In genomic region chr6:133169901-133170300, GRCh38 we compare ENCODE assay signal across 22 cellular contexts.
"Had no signal": no experiment of that assay in that cellular context is flagged by ENCODE, and none has a peak within 500 bp of the region (broad histone marks: within the 10 kb centered on the region; RNA-seq: fewer than 3 reads in every experiment).

No MANE protein-coding gene starts in this region.

- H3K9me3 Mint-ChIP-seq: nephron progenitor cell had no signal

- H3K27ac Mint-ChIP-seq: endodermal cell; naive thymus-derived CD4-positive, alpha-beta T cell; nephron progenitor cell; stimulated activated memory B cell treated with anti-CD40 and anti-IgM and Interleukin-4, amounts not matched to agents 10 μg/mL and 1 μg/mL and 100 μg/mL, for 72 hours; stimulated activated naive CD8-positive, alpha-beta T cell treated with anti-CD3 and anti-CD28 coated beads, Interleukin-15, Interleukin-2, amounts not matched to agents 100 ng/mL and 50 ng/mL, for 24 hours had no signal

- ATAC-seq: foreskin keratinocyte; heart left ventricle; naive thymus-derived CD4-positive, alpha-beta T cell; right lobe of liver; stimulated activated memory B cell treated with anti-CD40 and anti-IgM and Interleukin-4, amounts not matched to agents 10 μg/mL and 1 μg/mL and 100 μg/mL, for 72 hours had no signal

- H3K4me1 ChIP-seq: foreskin keratinocyte, heart left ventricle, psoas muscle, right lobe of liver, spleen, tibial artery, upper lobe of left lung, uterus had no signal

- H3K27ac ChIP-seq: foreskin keratinocyte, heart left ventricle, neutrophil, psoas muscle, right lobe of liver, spleen, tibial artery, upper lobe of left lung, uterus had no signal

- H3K4me3 Mint-ChIP-seq: endodermal cell; naive thymus-derived CD4-positive, alpha-beta T cell; nephron progenitor cell; stimulated activated memory B cell treated with anti-CD40 and anti-IgM and Interleukin-4, amounts not matched to agents 10 μg/mL and 1 μg/mL and 100 μg/mL, for 72 hours; stimulated activated naive CD8-positive, alpha-beta T cell treated with anti-CD3 and anti-CD28 coated beads, Interleukin-15, Interleukin-2, amounts not matched to agents 100 ng/mL and 50 ng/mL, for 24 hours had no signal

- H3K27me3 Mint-ChIP-seq: stimulated activated memory B cell treated with anti-CD40 and anti-IgM and Interleukin-4, amounts not matched to agents 10 μg/mL and 1 μg/mL and 100 μg/mL, for 72 hours; stimulated activated naive CD8-positive, alpha-beta T cell treated with anti-CD3 and anti-CD28 coated beads, Interleukin-15, Interleukin-2, amounts not matched to agents 100 ng/mL and 50 ng/mL, for 24 hours had no signal

- H3K9me3 ChIP-seq: neutrophil, psoas muscle, right lobe of liver, tibial artery, uterus had no signal

- DNase-seq: effector CD4-positive, alpha-beta T cell; endodermal cell; erythroblast; heart left ventricle; hippocampal formation; kidney glomerular epithelial cell; naive thymus-derived CD4-positive, alpha-beta T cell; nephron progenitor cell; psoas muscle; retina; right lobe of liver; spleen; stimulated activated CD4-positive, alpha-beta T cell treated with anti-CD3 and anti-CD28 coated beads, Interleukin-15, amount 100 ng/mL, for 24 hours; stimulated activated CD4-positive, alpha-beta T cell treated with anti-CD3 and anti-CD28 coated beads, Interleukin-1b, Interleukin-23, amount 100 ng/mL, for 48 hours; stimulated activated CD4-positive, alpha-beta T cell treated with anti-CD3 and anti-CD28 coated beads, Interleukin-4, amount 100 ng/mL, for 24 hours; tibial artery; upper lobe of left lung; uterus had no signal

- H3K36me3 Mint-ChIP-seq: naive thymus-derived CD4-positive, alpha-beta T cell; stimulated activated memory B cell treated with anti-CD40 and anti-IgM and Interleukin-4, amounts not matched to agents 10 μg/mL and 1 μg/mL and 100 μg/mL, for 72 hours had no signal

- H3K36me3 ChIP-seq: heart left ventricle, neutrophil, right lobe of liver, spleen, tibial artery, upper lobe of left lung, uterus had no signal

- H3K4me1 Mint-ChIP-seq: endodermal cell; naive thymus-derived CD4-positive, alpha-beta T cell; nephron progenitor cell; stimulated activated memory B cell treated with anti-CD40 and anti-IgM and Interleukin-4, amounts not matched to agents 10 μg/mL and 1 μg/mL and 100 μg/mL, for 72 hours had no signal

- H3K27me3 ChIP-seq: foreskin keratinocyte, heart left ventricle, neutrophil, right lobe of liver, spleen, tibial artery, upper lobe of left lung, uterus had no signal

- H3K4me3 ChIP-seq: heart left ventricle, psoas muscle, right lobe of liver, spleen, tibial artery, upper lobe of left lung, uterus had no signal
